In the genomic region with DNA sequence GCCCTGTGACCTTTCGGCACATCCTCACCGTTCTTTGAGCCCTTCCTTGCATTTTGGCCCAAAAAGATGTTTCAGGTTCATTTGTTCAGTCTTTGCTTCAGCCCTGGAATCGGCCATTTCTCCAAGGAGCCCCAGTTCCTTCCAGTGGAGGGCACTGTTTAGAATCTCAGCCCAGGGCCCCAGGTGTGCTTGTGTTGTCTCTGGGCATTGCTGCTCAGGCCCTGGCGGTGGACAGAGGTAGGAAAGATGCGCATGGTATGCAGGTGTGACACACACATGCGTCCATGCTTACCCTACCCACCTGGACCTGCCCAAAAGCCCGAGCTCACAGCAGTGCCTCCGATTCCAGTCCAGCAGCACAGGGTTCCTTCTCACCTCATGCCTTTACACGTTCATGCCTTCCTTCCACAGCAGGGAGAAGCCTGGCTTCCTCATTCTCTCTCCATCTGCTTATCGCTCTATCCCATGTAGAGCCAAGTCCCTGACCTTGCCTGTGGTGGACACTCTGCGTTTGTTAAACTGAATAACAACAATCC, we compare ENCODE assay signal across 10 cellular contexts.
DNase-seq lines count a peak whose midpoint lies in the region; ATAC-seq and TF ChIP-seq lines count a peak whose summit lies in the region.
"Had no signal": no experiment of that assay in that cellular context is flagged by ENCODE, and none has a peak within 500 bp of the region (broad histone marks: within the 10 kb centered on the region; RNA-seq: fewer than 3 reads in every experiment).

No MANE protein-coding gene starts in this region.

- H3K9me3 ChIP-seq in adrenal gland (replicated peaks in 1 of 3), result no peaks in the 10 kb centered on the region

- H3K27me3 ChIP-seq in adrenal gland, result no peaks in the 10 kb centered on the region

- intact Hi-C loops in adrenal gland (cut with DNase I), result loop anchor here in 1 of 2 donors (5.0 to 10.0 kb wide), 2 partner anchors 93 to 295 kb away; no protein-coding TSS in a partner anchor

- 70 to 79% (median 73%) methylated on average over 11 of the region's 11 CpGs for WGBS in adrenal gland, 4 donors

- ATAC-seq in HG03108 (IDR thresholded peaks at IDR 0.05; ENCODE audit: unreplicated experiment), result no peak

- H3K4me1 ChIP-seq in adrenal gland (replicated peaks in 1 of 2), result peaks cover 17 to 23% of the 10 kb centered on the region in 2 donors

- TF ChIP-seq POLR2A in adrenal gland (IDR thresholded peaks at IDR 0.05), result no peak

- peak; percentile 36 for TF ChIP-seq CTCF in HFF-Myc (IDR thresholded peaks at IDR 0.05; ENCODE audit: low read depth, low read length, missing control alignments)
- TF ChIP-seq CTCF in adrenal gland (IDR thresholded peaks at IDR 0.05), result peak in 1 of 6 experiments; percentile 11

- H3K27ac ChIP-seq in adrenal gland, result peak overlapping the region in 2 of 5 donors; percentile 31 to 42

- no peaks in the 10 kb centered on the region for H3K36me3 ChIP-seq in adrenal gland (replicated peaks in 1 of 2)

- DNase-seq in DMS53 (lab: John Stamatoyannopoulos, UW), result peak; percentile 72
- no peak for DNase-seq in HFF-Myc (ENCODE audit: extremely low read depth, low read depth)
- peak in 5 of 7 donors; percentile 54 to 71 (median 67) for DNase-seq in adrenal gland
- peak; percentile 60 for DNase-seq in left kidney (ENCODE audit: low read depth, low spot score)
- no peak for DNase-seq in SW 1271 (lab: John Stamatoyannopoulos, UW)
- DNase-seq in stimulated activated CD4-positive, alpha-beta T cell treated with anti-CD3 and anti-CD28 coated beads, Interleukin-2, amount 100 ng/mL, for 24 hours, result no peak
- no peak for DNase-seq in NOMO-1 treated with DMSO at 0.1 percent for 48 hours (lab: John Stamatoyannopoulos, UW; ENCODE audit: unreplicated experiment)
- DNase-seq: cortex of kidney; stimulated activated CD4-positive, alpha-beta T cell treated with anti-CD3 and anti-CD28 coated beads, Interleukin-4, amount 100 ng/mL, for 4 hours had no signal

- H3K4me3 ChIP-seq in HFF-Myc (replicated peaks; ENCODE audit: low read depth, low read length) (no peak overlapping the region), adrenal gland (no peak overlapping the region)

Comparison
In these comparisons a context has a peak if more than half of its experiments do, and no peak if none do; other contexts are left out.
1. DNase-seq: peak in DMS53 (single experiment), adrenal gland (5 of 7) and left kidney (single experiment); none in HFF-Myc (single experiment), SW 1271 (0 of 2), stimulated activated CD4-positive, alpha-beta T cell treated with anti-CD3 and anti-CD28 coated beads, Interleukin-2, amount 100 ng/mL, for 24 hours (0 of 2) and NOMO-1 treated with DMSO at 0.1 percent for 48 hours (single experiment).